8 cellular contexts compared by ENCODE assay signal in the genomic region with DNA sequence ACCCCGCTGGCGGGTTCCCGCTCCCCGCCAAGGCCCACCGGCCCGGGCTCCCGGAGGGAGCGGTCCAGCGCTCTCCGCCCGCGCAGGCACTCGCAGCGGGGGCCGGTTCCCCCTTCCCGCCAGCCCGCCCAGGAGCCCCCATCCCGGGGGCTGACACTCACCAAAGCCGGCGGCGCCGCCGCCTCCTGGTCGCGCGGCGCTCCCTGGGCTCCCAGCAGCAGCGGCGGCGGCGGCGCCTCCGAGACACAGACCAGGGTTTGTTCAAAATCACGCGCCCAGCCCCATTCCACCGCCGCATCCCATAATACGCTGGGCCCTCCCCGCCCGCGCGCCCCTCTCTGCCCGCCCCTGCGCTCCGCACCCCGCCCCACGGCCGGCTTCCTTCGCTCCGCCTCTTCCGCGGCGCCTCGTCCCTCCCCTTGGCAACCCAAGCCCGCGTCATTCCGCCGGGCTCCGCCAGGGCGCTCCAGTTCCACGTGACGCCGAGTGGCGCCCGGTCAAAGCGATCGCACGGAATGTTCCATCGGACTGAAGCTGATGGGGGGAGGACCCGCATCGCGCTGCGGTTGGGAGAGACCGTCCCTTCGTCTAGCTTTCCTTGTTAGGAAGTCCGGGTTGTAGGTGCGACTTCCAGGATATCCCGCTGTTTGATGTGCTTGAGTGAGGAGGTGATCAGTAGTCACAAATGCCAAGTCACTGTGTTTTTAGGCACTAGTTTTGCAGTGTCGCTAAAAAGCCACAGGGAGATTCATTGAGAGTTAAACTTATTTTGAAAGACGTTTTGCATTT. TPM values are rescaled to one million over a fixed set of nuclear protein-coding genes. Genes with fewer than 3 reads are reported as not detected.
DNase-seq lines count a peak whose midpoint lies in the region; ATAC-seq and TF ChIP-seq lines count a peak whose summit lies in the region.

No MANE protein-coding gene starts in this region.

- H3K27ac Mint-ChIP-seq in activated naive CD4-positive, alpha-beta T cell treated with anti-CD3 and anti-CD28 coated beads, Interleukin-2, amount 50 U/mL, for 72 hours = peak overlapping the region; percentile 94
- peak overlapping the region; percentile 85 for H3K27ac Mint-ChIP-seq in glutamatergic neuron (ENCODE audit: unreplicated experiment)

- no peaks in the 10 kb centered on the region for H3K9me3 Mint-ChIP-seq in activated naive CD4-positive, alpha-beta T cell treated with anti-CD3 and anti-CD28 coated beads, Interleukin-2, amount 50 U/mL, for 72 hours
- peaks cover 7% of the 10 kb centered on the region for H3K9me3 Mint-ChIP-seq in glutamatergic neuron (ENCODE audit: unreplicated experiment)

- POLR2A ChIA-PET in GM10248 (lab: Yijun Ruan, JAX) = interaction anchor here (0.6 to 1.0 kb wide), 2 partner anchors 22 to 239 kb away, joined by 3 to 5 read pairs; partner anchors contain the start of gene COPS4

- TF ChIP-seq POLR2A in NB4 (IDR thresholded peaks at IDR 0.05; ENCODE audit: extremely low read depth, insufficient read length) = peak; percentile 60

- ATAC-seq in HG02571 (IDR thresholded peaks at IDR 0.05; ENCODE audit: unreplicated experiment) = peak; percentile 80
- ATAC-seq in activated naive CD4-positive, alpha-beta T cell treated with anti-CD3 and anti-CD28 coated beads, Interleukin-2, amount 50 U/mL, for 72 hours = peak; percentile 84 to 89

- H3K79me2 ChIP-seq in osteoblast (ENCODE audit: insufficient read depth, low read length) = peaks cover 33% of the 10 kb centered on the region

- H3K27ac ChIP-seq in SK-N-MC = peak overlapping the region; percentile 84
- H3K27ac ChIP-seq in osteoblast (ENCODE audit: low read depth, low read length) = peak overlapping the region; percentile 92
- peak overlapping the region; percentile 81 for H3K27ac ChIP-seq in thymus (ENCODE audit: low read depth)

- H3K9ac ChIP-seq in SK-N-MC (ENCODE audit: insufficient read length) = peak overlapping the region; percentile 83

- H3K4me3 ChIP-seq in NB4 (ENCODE audit: low read depth, low read length) = peak overlapping the region; percentile 93
- H3K4me3 ChIP-seq in SK-N-MC = peak overlapping the region; percentile 92
- peak overlapping the region; percentile 92 for H3K4me3 ChIP-seq in osteoblast (ENCODE audit: insufficient read depth, low read length)
- peak overlapping the region; percentile 87 for H3K4me3 ChIP-seq in thymus (ENCODE audit: low read length)

- DNase-seq in GM10248 (ENCODE audit: extremely low spot score) = peak; percentile 97
- peak; percentile 98 for DNase-seq in NB4 (ENCODE audit: low read depth)
- DNase-seq in SK-N-MC (ENCODE audit: low read depth, low spot score) = peak; percentile 90
- peak; percentile 97 to 99 for DNase-seq in activated naive CD4-positive, alpha-beta T cell treated with anti-CD3 and anti-CD28 coated beads, Interleukin-2, amount 50 U/mL, for 72 hours (ENCODE audit: low spot score in 2 of 2)
- DNase-seq in glutamatergic neuron = peak; percentile 99
- peak; percentile 98 for DNase-seq in osteoblast (ENCODE audit: insufficient read length, low spot score, missing footprints)

- no peaks in the 10 kb centered on the region for H4K20me1 ChIP-seq in osteoblast (ENCODE audit: insufficient read depth, low read length)

- no peaks in the 10 kb centered on the region for H3K36me3 ChIP-seq in SK-N-MC (ENCODE audit: insufficient read depth, low read length)
- H3K36me3 ChIP-seq in osteoblast (ENCODE audit: insufficient read depth, low read length) = no peaks in the 10 kb centered on the region
- no peaks in the 10 kb centered on the region for H3K36me3 ChIP-seq in thymus (ENCODE audit: control insufficient read depth, insufficient read depth)

- CTCF ChIA-PET in GM10248 (lab: Yijun Ruan, JAX) = interaction anchor here (0.6 to 1.5 kb wide), 5 partner anchors 10 to 269 kb away, joined by 3 to 5 read pairs (median 4); partner anchors contain the start of gene COPS4

- H3K4me3 Mint-ChIP-seq in glutamatergic neuron (ENCODE audit: unreplicated experiment) = peak overlapping the region; percentile 93

- TF ChIP-seq CTCF in GM10248 (IDR thresholded peaks at IDR 0.05; ENCODE audit: control extremely low read depth, extremely low read depth, low read depth, missing control alignments) (peak; percentile 49), NB4 (IDR thresholded peaks at IDR 0.05; ENCODE audit: low read depth, low read length) (peak; percentile 18), glutamatergic neuron (IDR thresholded peaks at IDR 0.05; ENCODE audit: partially characterized antibody, unreplicated experiment) (peak; percentile 78), osteoblast (IDR thresholded peaks at IDR 0.05; ENCODE audit: extremely low read depth, low read depth, low read length) (peak; percentile 26)

- peak overlapping the region; percentile 95 for H3K4me2 ChIP-seq in osteoblast (ENCODE audit: insufficient read depth, low read length)

- H3K9me3 ChIP-seq in SK-N-MC (ENCODE audit: low read depth, low read length) (no peaks in the 10 kb centered on the region), osteoblast (ENCODE audit: low read depth, low read length) (no peaks in the 10 kb centered on the region), thymus (ENCODE audit: control insufficient read depth) (no peaks in the 10 kb centered on the region)

- peaks cover 20 to 24% of the 10 kb centered on the region in 2 donors for H3K36me3 Mint-ChIP-seq in activated naive CD4-positive, alpha-beta T cell treated with anti-CD3 and anti-CD28 coated beads, Interleukin-2, amount 50 U/mL, for 72 hours
- no peaks in the 10 kb centered on the region for H3K36me3 Mint-ChIP-seq in glutamatergic neuron (ENCODE audit: unreplicated experiment)

- peaks cover 1% of the 10 kb centered on the region for H3K27me3 Mint-ChIP-seq in glutamatergic neuron (ENCODE audit: unreplicated experiment)

- peaks cover 16% of the 10 kb centered on the region for H3K4me1 Mint-ChIP-seq in glutamatergic neuron (ENCODE audit: low read depth, unreplicated experiment)

- H3K4me1 ChIP-seq in osteoblast (ENCODE audit: insufficient read depth, low read length) (peaks cover 24% of the 10 kb centered on the region), thymus (ENCODE audit: control insufficient read depth, insufficient read depth, low read length) (peaks cover 14% of the 10 kb centered on the region)

- H2AFZ ChIP-seq in osteoblast (ENCODE audit: low read length) = peak overlapping the region; percentile 99

- H3K27me3 ChIP-seq in osteoblast (ENCODE audit: insufficient read depth, low read length) = no peaks in the 10 kb centered on the region
- no peaks in the 10 kb centered on the region for H3K27me3 ChIP-seq in thymus (ENCODE audit: control insufficient read depth, insufficient read depth)

- under 1% methylated on average over 80 of the region's 80 CpGs for WGBS in thymus

RNA-seq across cellular contexts. Expression of gene LIN54, which starts 2.2 kb away (rescaled TPM):
- total RNA-seq in activated naive CD4-positive, alpha-beta T cell treated with anti-CD3 and anti-CD28 coated beads, Interleukin-2, amount 50 U/mL, for 72 hours = 10 to 100 TPM; 25.4 to 27.6 TPM
- total RNA-seq in glutamatergic neuron (ENCODE audit: unreplicated experiment) = 10.9 TPM
- total RNA-seq in osteoblast = 14.8 and 17.7 TPM in 2 replicates
- 5.6 TPM for polyA plus RNA-seq in thymus

RNA-seq across cellular contexts. Expression of gene COPS4, which starts 22.2 kb away (rescaled TPM):
- total RNA-seq in activated naive CD4-positive, alpha-beta T cell treated with anti-CD3 and anti-CD28 coated beads, Interleukin-2, amount 50 U/mL, for 72 hours = 10 to 100 TPM; 30.9 to 32.4 TPM
- total RNA-seq in glutamatergic neuron (ENCODE audit: unreplicated experiment) (35.2 TPM), osteoblast (79.3 TPM in 2 replicates)
- polyA plus RNA-seq in thymus = 43.6 TPM

Comparison
In these comparisons a context has a peak if more than half of its experiments do, and no peak if none do; other contexts are left out.
1. Peak in every context shown above with its lines: DNase-seq, ATAC-seq, H3K4me3 ChIP-seq and H3K27ac ChIP-seq.
2. CTCF ChIP-seq: peak in every context shown above with its lines; median percentile 78 in glutamatergic neuron; 49 in GM10248; 26 in osteoblast; 18 in NB4.